Comparison of ENCODE assay signal across 8 cellular contexts in genomic region chr2:218687400-218688060, GRCh38. TPM values are rescaled to one million over a fixed set of nuclear protein-coding genes. Genes with fewer than 3 reads are reported as not detected.
DNase-seq lines count a peak whose midpoint lies in the region; ATAC-seq, FAIRE-seq and TF ChIP-seq lines count a peak whose summit lies in the region.
"Not testable (repeated sequence)": the region's sequence is repeated elsewhere in the genome, so short reads cannot be mapped to it uniquely, and the experiment has no call there.

No MANE protein-coding gene starts in this region.

- not testable (repeated sequence) for H3K27me3 ChIP-seq in GM23248 (replicated peaks; ENCODE audit: insufficient read depth); Peyer's patch; HepG2 (ENCODE audit: control insufficient read depth in 1 of 2, insufficient read depth in 2 of 2, low read length in 2 of 2)

- peak; percentile 59 for ATAC-seq in activated T-helper 17 cell treated with anti-CD3 and anti-CD28 coated beads, Interleukin-2, amount 50 U/mL, for 72 hours (replicated peaks)
- ATAC-seq in HepG2: peak; percentile 100

- H3K4me2 ChIP-seq in GM23248 (ENCODE audit: unreplicated experiment); HepG2 (ENCODE audit: low read depth, low read length): not testable (repeated sequence)

- H3K4me1 Mint-ChIP-seq in CD14-positive monocyte; activated T-helper 17 cell treated with anti-CD3 and anti-CD28 coated beads, Interleukin-2, amount 50 U/mL, for 72 hours: not testable (repeated sequence)

- POLR2A ChIA-PET in HepG2 (lab: Yijun Ruan, JAX): interaction anchor here (0.6 to 1.4 kb wide), 6 partner anchors 16 to 701 kb away, joined by 3 to 11 read pairs (median 4); partner anchors contain the start of genes BCS1L, RNF25, STK36 and TTLL4

- H3K27me3 Mint-ChIP-seq in CD14-positive monocyte (ENCODE audit: low read depth in 3 of 3); activated T-helper 17 cell treated with anti-CD3 and anti-CD28 coated beads, Interleukin-2, amount 50 U/mL, for 72 hours: not testable (repeated sequence)

- H3K4me1 ChIP-seq in GM23248 (ENCODE audit: insufficient read depth): peaks cover 12% of the 10 kb centered on the region
- not testable (repeated sequence) for H3K4me1 ChIP-seq in Peyer's patch; HepG2 (ENCODE audit: insufficient read depth, low read length)

- not testable (repeated sequence) for H4K20me1 ChIP-seq in GM23248 (ENCODE audit: insufficient read depth); HepG2 (ENCODE audit: insufficient read depth, low read length)

- DNase-seq in CD14-positive monocyte (ENCODE audit: low spot score): not testable (repeated sequence)
- DNase-seq in GM23248 (peak; percentile 92), NCI-H1417 (lab: John Stamatoyannopoulos, UW) (peak; percentile 17 to 71 (median 25)), Peyer's patch (peak in 2 of 3 donors; percentile 25 to 76), erythroblast (lab: John Stamatoyannopoulos, UW) (peak; percentile 76 to 78), HepG2 (ENCODE audit: low spot score) (peak; percentile 89)
- DNase-seq in stimulated activated CD4-positive, alpha-beta T cell treated with anti-CD3 and anti-CD28 coated beads, Interleukin-15, amount 100 ng/mL, for 48 hours (ENCODE audit: low read depth in 2 of 2): peak; percentile 11 to 24

- H3K9me2 ChIP-seq in GM23248 (ENCODE audit: insufficient read depth): not testable (repeated sequence)

- not testable (repeated sequence) for TF ChIP-seq EP300 in HepG2 (IDR thresholded peaks at IDR 0.05; ENCODE audit: low read depth in 2 of 2, low read length in 2 of 2); HepG2 (CRISPR knock-in tag; IDR thresholded peaks at IDR 0.05; ENCODE audit: borderline replicate concordance)

- WGBS in GM23248 (ENCODE audit: low coverage in 1 of 2, low lambda C conversion rate in 2 of 2, missing lambda C conversion rate in 2 of 2), 2 experiments: 22% methylated on average over 5 of the region's 5 CpGs
- 23% methylated on average over 5 of the region's 5 CpGs for WGBS in HepG2 (ENCODE audit: low lambda C conversion rate)

- BruUV-seq in HepG2 (replicated peaks; lab: Mats Ljungman, UMichigan): not testable (repeated sequence)

- H3F3A ChIP-seq in GM23248 (ENCODE audit: insufficient read depth): peaks cover 34% of the 10 kb centered on the region

- H3K36me3 ChIP-seq in GM23248 (ENCODE audit: low read depth): peaks cover 22% of the 10 kb centered on the region; the same call in 1 of the 2 replicates
- peaks cover 0 to 22% (median 0%) of the 10 kb centered on the region in 3 donors for H3K36me3 ChIP-seq in Peyer's patch
- peaks cover 14 to 37% of the 10 kb centered on the region in 2 experiments for H3K36me3 ChIP-seq in HepG2 (replicated peaks in 1 of 2; ENCODE audit: control insufficient read depth in 1 of 2, insufficient read depth in 2 of 2, low read length in 2 of 2)

- H3K9me3 ChIP-seq in GM23248 (ENCODE audit: low read depth); Peyer's patch; HepG2 (ENCODE audit: low read length): not testable (repeated sequence)

- peak; percentile 97 for FAIRE-seq in HepG2 (lab: Jason Lieb, UNC)

- in situ Hi-C loops in GM23248 (cut with MboI); HepG2 (cut with HindIII; ENCODE audit: extremely low pct_ligation_motif_present, low pct_unique_long_range_greater_than_20kb): not testable (repeated sequence)

- intact Hi-C loops in CD14-positive monocyte (cut with micrococcal nuclease): not testable (repeated sequence)
- intact Hi-C loops in HepG2 (cut with micrococcal nuclease; ENCODE audit: unreplicated experiment): loop anchor here (1.0 kb wide), 2 partner anchors 15 to 28 kb away; partner anchors contain the start of genes BCS1L, RNF25, STK36 and ZNF142

- H3K4me3 ChIP-seq in GM23248; Peyer's patch; HepG2 (replicated peaks in 1 of 3; ENCODE audit: insufficient read depth in 1 of 3, low read depth in 2 of 3, low read length in 3 of 3): not testable (repeated sequence)

- peak overlapping the region in 1 of 2 donors; percentile 44 for H3K4me3 Mint-ChIP-seq in CD14-positive monocyte
- not testable (repeated sequence) for H3K4me3 Mint-ChIP-seq in activated T-helper 17 cell treated with anti-CD3 and anti-CD28 coated beads, Interleukin-2, amount 50 U/mL, for 72 hours

- H2AFZ ChIP-seq in GM23248; HepG2 (ENCODE audit: low read length): not testable (repeated sequence)

- H3K27ac Mint-ChIP-seq in CD14-positive monocyte; activated T-helper 17 cell treated with anti-CD3 and anti-CD28 coated beads, Interleukin-2, amount 50 U/mL, for 72 hours: not testable (repeated sequence)

- TF ChIP-seq CTCF in CD14-positive monocyte (IDR thresholded peaks at IDR 0.05) (peak; percentile 83), Peyer's patch (IDR thresholded peaks at IDR 0.05) (peak; percentile 21 to 92 (median 72)), HepG2 (CRISPR knock-in tag; IDR thresholded peaks at IDR 0.05) (peak; percentile 87)

- TF ChIP-seq POLR2A in Peyer's patch (IDR thresholded peaks at IDR 0.05); erythroblast (IDR thresholded peaks at IDR 0.05; ENCODE audit: low read length); HepG2 (IDR thresholded peaks at IDR 0.05; ENCODE audit: insufficient read depth in 1 of 2, low read depth in 2 of 2, low read length in 2 of 2): not testable (repeated sequence)

- H3K9ac ChIP-seq in GM23248; HepG2 (ENCODE audit: insufficient read depth, low read depth, low read length): not testable (repeated sequence)

- H3K36me3 Mint-ChIP-seq in CD14-positive monocyte: peaks cover 18 to 20% of the 10 kb centered on the region in 2 donors
- H3K36me3 Mint-ChIP-seq in activated T-helper 17 cell treated with anti-CD3 and anti-CD28 coated beads, Interleukin-2, amount 50 U/mL, for 72 hours (ENCODE audit: low read depth): not testable (repeated sequence)

- not testable (repeated sequence) for H3K27ac ChIP-seq in GM23248; Peyer's patch; HepG2 (ENCODE audit: extremely low read length, insufficient read depth, low read length)

- H3K79me2 ChIP-seq in GM23248 (ENCODE audit: insufficient read depth); HepG2 (ENCODE audit: insufficient read depth, low read length): not testable (repeated sequence)

- not testable (repeated sequence) for H3K9me3 Mint-ChIP-seq in CD14-positive monocyte; activated T-helper 17 cell treated with anti-CD3 and anti-CD28 coated beads, Interleukin-2, amount 50 U/mL, for 72 hours

- TF ChIP-seq RAD21 in HepG2 (CRISPR knock-in tag; IDR thresholded peaks at IDR 0.05): peak; percentile 84

- CTCF ChIA-PET in HepG2 (lab: Yijun Ruan, JAX; ENCODE audit: low intra/inter-chr PET ratio, low total read pairs): interaction anchor here (0.7 to 3.4 kb wide), 5 partner anchors 28 to 519 kb away, joined by 3 to 38 read pairs (median 4); partner anchors contain the start of genes BCS1L and ZNF142

RNA-seq across cellular contexts. Expression of gene STK36, which starts 15.6 kb away (rescaled TPM):
- polyA plus RNA-seq in CD14-positive monocyte (1 to 10 TPM; 1.3 to 3.3 TPM), GM23248 (2016; fragmentation: Nextera tagmentation; extraction: Ambion mirVana) (19.2 and 22.2 TPM in 2 replicates), HepG2 (2011; rRNA removed) (83.5 and 102 TPM in 2 replicates)
- 17.5 and 24.5 TPM in 2 replicates for total RNA-seq in GM23248 (2014; rRNA removed; shearing (Covaris generic))
- total RNA-seq in Peyer's patch (10 to 100 TPM; 25.6 to 82.7 (median 63.6) TPM), HepG2 (2016; rRNA removed; fragmentation: Illumina TruSeq; extraction: Trizol) (17.6 and 45.9 TPM in 2 replicates)
- total RNA-seq in activated T-helper 17 cell treated with anti-CD3 and anti-CD28 coated beads, Interleukin-2, amount 50 U/mL, for 72 hours: 10 to 100 TPM; 13.4 to 13.8 TPM
- total RNA-seq in HepG2 (2016; cell fraction: cytosol; rRNA removed; fragmentation: Illumina TruSeq; extraction: Trizol; ENCODE audit: low read depth): 8.2 and 9.2 TPM in 2 replicates
- total RNA-seq in HepG2 (2016; cell fraction: insoluble cytoplasmic fraction; rRNA removed; fragmentation: Illumina TruSeq; extraction: Trizol): 14.3 and 47.5 TPM in 2 replicates
- total RNA-seq in HepG2 (2016; cell fraction: membrane; rRNA removed; fragmentation: Illumina TruSeq; extraction: Trizol): 5.9 and 7.0 TPM in 2 replicates
- 69.9 and 80.6 TPM in 2 replicates for total RNA-seq in HepG2 (2016; cell fraction: nucleus; rRNA removed; fragmentation: Illumina TruSeq; extraction: Trizol)
- polyA plus RNA-seq in HepG2 (2011; cell fraction: cytosol; rRNA removed): 8.8 and 10.1 TPM in 2 replicates
- polyA plus RNA-seq in HepG2 (2011; cell fraction: nucleus; rRNA removed): 954 and 1,192 TPM in 2 replicates
- polyA plus RNA-seq in HepG2 (2012): 30.9 and 34.5 TPM in 2 replicates
- polyA plus RNA-seq in HepG2 (2016; cell fraction: cytosol; fragmentation: Illumina TruSeq; extraction: Trizol; ENCODE audit: low read depth): 1.4 and 1.7 TPM in 2 replicates
- polyA plus RNA-seq in HepG2 (2016; cell fraction: insoluble cytoplasmic fraction; fragmentation: Illumina TruSeq; extraction: Trizol; ENCODE audit: low read depth): 12.2 and 14.0 TPM in 2 replicates
- 3.6 and 5.1 TPM in 2 replicates for polyA plus RNA-seq in HepG2 (2016; cell fraction: membrane; fragmentation: Illumina TruSeq; extraction: Trizol; ENCODE audit: low read depth)
- 225 and 235 TPM in 2 replicates for polyA plus RNA-seq in HepG2 (2016; cell fraction: nucleus; fragmentation: Illumina TruSeq; extraction: Trizol; ENCODE audit: insufficient read depth, low read depth)
- 31.0 and 31.7 TPM in 2 replicates for polyA minus RNA-seq in HepG2 (2011; rRNA and poly(A)+ RNA removed; ENCODE audit: low replicate concordance)
- 2.2 and 3.7 TPM in 2 replicates for polyA minus RNA-seq in HepG2 (2011; cell fraction: cytosol; rRNA and poly(A)+ RNA removed)
- 93.5 and 94.1 TPM in 2 replicates for polyA minus RNA-seq in HepG2 (2011; cell fraction: nucleus; rRNA and poly(A)+ RNA removed)

RNA-seq across cellular contexts. Expression of gene RNF25, which starts 15.7 kb away (rescaled TPM):
- polyA plus RNA-seq in CD14-positive monocyte: 10 to 100 TPM; 10.7 to 12.9 TPM
- 31.7 and 37.4 TPM in 2 replicates for total RNA-seq in GM23248 (2014; rRNA removed; shearing (Covaris generic))
- polyA plus RNA-seq in GM23248 (2016; fragmentation: Nextera tagmentation; extraction: Ambion mirVana): 37.8 and 41.1 TPM in 2 replicates
- 10 to 100 TPM in 3 of 4 donors, 1 to 10 TPM in 1; 9.5 to 23.7 (median 18.6) TPM for total RNA-seq in Peyer's patch
- total RNA-seq in activated T-helper 17 cell treated with anti-CD3 and anti-CD28 coated beads, Interleukin-2, amount 50 U/mL, for 72 hours: 10 to 100 TPM; 13.5 to 20.7 TPM
- 37.0 and 37.1 TPM in 2 replicates for total RNA-seq in HepG2 (2016; rRNA removed; fragmentation: Illumina TruSeq; extraction: Trizol)
- total RNA-seq in HepG2 (2016; cell fraction: cytosol; rRNA removed; fragmentation: Illumina TruSeq; extraction: Trizol; ENCODE audit: low read depth): 6.7 and 8.0 TPM in 2 replicates
- 32.3 and 35.9 TPM in 2 replicates for total RNA-seq in HepG2 (2016; cell fraction: insoluble cytoplasmic fraction; rRNA removed; fragmentation: Illumina TruSeq; extraction: Trizol)
- total RNA-seq in HepG2 (2016; cell fraction: membrane; rRNA removed; fragmentation: Illumina TruSeq; extraction: Trizol): 10.0 and 11.2 TPM in 2 replicates
- 22.4 and 23.6 TPM in 2 replicates for total RNA-seq in HepG2 (2016; cell fraction: nucleus; rRNA removed; fragmentation: Illumina TruSeq; extraction: Trizol)
- 87.6 and 91.8 TPM in 2 replicates for polyA plus RNA-seq in HepG2 (2011; rRNA removed)
- 49.3 and 55.5 TPM in 2 replicates for polyA plus RNA-seq in HepG2 (2011; cell fraction: cytosol; rRNA removed)
- polyA plus RNA-seq in HepG2 (2011; cell fraction: nucleus; rRNA removed): 62.2 and 70.6 TPM in 2 replicates
- 23.9 and 27.2 TPM in 2 replicates for polyA plus RNA-seq in HepG2 (2012)
- 5.0 and 6.7 TPM in 2 replicates for polyA plus RNA-seq in HepG2 (2016; cell fraction: cytosol; fragmentation: Illumina TruSeq; extraction: Trizol; ENCODE audit: low read depth)
- 42.9 and 52.8 TPM in 2 replicates for polyA plus RNA-seq in HepG2 (2016; cell fraction: insoluble cytoplasmic fraction; fragmentation: Illumina TruSeq; extraction: Trizol; ENCODE audit: low read depth)
- 6.5 and 10.4 TPM in 2 replicates for polyA plus RNA-seq in HepG2 (2016; cell fraction: membrane; fragmentation: Illumina TruSeq; extraction: Trizol; ENCODE audit: low read depth)
- polyA plus RNA-seq in HepG2 (2016; cell fraction: nucleus; fragmentation: Illumina TruSeq; extraction: Trizol; ENCODE audit: insufficient read depth, low read depth): 36.4 and 40.3 TPM in 2 replicates
- 64.2 and 95.2 TPM in 2 replicates for polyA minus RNA-seq in HepG2 (2011; rRNA and poly(A)+ RNA removed; ENCODE audit: low replicate concordance)
- 23.7 and 30.0 TPM in 2 replicates for polyA minus RNA-seq in HepG2 (2011; cell fraction: cytosol; rRNA and poly(A)+ RNA removed)
- 15.5 and 25.1 TPM in 2 replicates for polyA minus RNA-seq in HepG2 (2011; cell fraction: nucleus; rRNA and poly(A)+ RNA removed)

RNA-seq across cellular contexts. Expression of gene TTLL4, which starts 23.1 kb away (rescaled TPM):
- polyA plus RNA-seq in CD14-positive monocyte: 10 to 100 TPM; 13.5 to 16.3 TPM
- 5.5 and 9.1 TPM in 2 replicates for total RNA-seq in GM23248 (2014; rRNA removed; shearing (Covaris generic))
- 7.3 and 7.7 TPM in 2 replicates for polyA plus RNA-seq in GM23248 (2016; fragmentation: Nextera tagmentation; extraction: Ambion mirVana)
- 10 to 100 TPM; 14.9 to 48.4 (median 45.1) TPM for total RNA-seq in Peyer's patch
- 10 to 100 TPM; 34.1 to 42.6 TPM for total RNA-seq in activated T-helper 17 cell treated with anti-CD3 and anti-CD28 coated beads, Interleukin-2, amount 50 U/mL, for 72 hours
- 77.5 and 78.0 TPM in 2 replicates for total RNA-seq in HepG2 (2016; rRNA removed; fragmentation: Illumina TruSeq; extraction: Trizol)
- 26.9 and 32.1 TPM in 2 replicates for total RNA-seq in HepG2 (2016; cell fraction: cytosol; rRNA removed; fragmentation: Illumina TruSeq; extraction: Trizol; ENCODE audit: low read depth)
- 64.0 and 77.3 TPM in 2 replicates for total RNA-seq in HepG2 (2016; cell fraction: insoluble cytoplasmic fraction; rRNA removed; fragmentation: Illumina TruSeq; extraction: Trizol)
- 48.8 and 53.6 TPM in 2 replicates for total RNA-seq in HepG2 (2016; cell fraction: membrane; rRNA removed; fragmentation: Illumina TruSeq; extraction: Trizol)
- 76.4 and 96.7 TPM in 2 replicates for total RNA-seq in HepG2 (2016; cell fraction: nucleus; rRNA removed; fragmentation: Illumina TruSeq; extraction: Trizol)
- polyA plus RNA-seq in HepG2 (2011; rRNA removed): 84.6 and 85.5 TPM in 2 replicates
- 56.8 and 57.9 TPM in 2 replicates for polyA plus RNA-seq in HepG2 (2011; cell fraction: cytosol; rRNA removed)
- 188 and 192 TPM in 2 replicates for polyA plus RNA-seq in HepG2 (2011; cell fraction: nucleus; rRNA removed)
- polyA plus RNA-seq in HepG2 (2012): 71.9 and 80.9 TPM in 2 replicates
- 15.6 and 16.8 TPM in 2 replicates for polyA plus RNA-seq in HepG2 (2016; cell fraction: cytosol; fragmentation: Illumina TruSeq; extraction: Trizol; ENCODE audit: low read depth)
- polyA plus RNA-seq in HepG2 (2016; cell fraction: insoluble cytoplasmic fraction; fragmentation: Illumina TruSeq; extraction: Trizol; ENCODE audit: low read depth): 85.9 and 98.6 TPM in 2 replicates
- 41.6 and 46.1 TPM in 2 replicates for polyA plus RNA-seq in HepG2 (2016; cell fraction: membrane; fragmentation: Illumina TruSeq; extraction: Trizol; ENCODE audit: low read depth)
- 172 and 200 TPM in 2 replicates for polyA plus RNA-seq in HepG2 (2016; cell fraction: nucleus; fragmentation: Illumina TruSeq; extraction: Trizol; ENCODE audit: insufficient read depth, low read depth)
- 60.1 and 174 TPM in 2 replicates for polyA minus RNA-seq in HepG2 (2011; rRNA and poly(A)+ RNA removed; ENCODE audit: low replicate concordance)
- polyA minus RNA-seq in HepG2 (2011; cell fraction: cytosol; rRNA and poly(A)+ RNA removed): 43.8 and 44.1 TPM in 2 replicates
- polyA minus RNA-seq in HepG2 (2011; cell fraction: nucleus; rRNA and poly(A)+ RNA removed): 158 and 170 TPM in 2 replicates

RNA-seq across cellular contexts. Expression of gene BCS1L, which starts 28.0 kb away (rescaled TPM):
- polyA plus RNA-seq in CD14-positive monocyte (10 to 100 TPM; 10.5 to 12.3 TPM), GM23248 (2016; fragmentation: Nextera tagmentation; extraction: Ambion mirVana) (39.9 and 44.2 TPM in 2 replicates), HepG2 (2011; rRNA removed) (48.1 and 48.9 TPM in 2 replicates)
- total RNA-seq in GM23248 (2014; rRNA removed; shearing (Covaris generic)): 30.9 and 56.1 TPM in 2 replicates
- total RNA-seq in Peyer's patch (100 to 1,000 TPM in 1 of 4 donors, 10 to 100 TPM in 3; 22.2 to 155 (median 39.9) TPM), HepG2 (2016; rRNA removed; fragmentation: Illumina TruSeq; extraction: Trizol) (52.1 and 76.0 TPM in 2 replicates)
- 10 to 100 TPM; 20.2 to 69.3 TPM for total RNA-seq in activated T-helper 17 cell treated with anti-CD3 and anti-CD28 coated beads, Interleukin-2, amount 50 U/mL, for 72 hours
- 32.5 and 32.8 TPM in 2 replicates for total RNA-seq in HepG2 (2016; cell fraction: cytosol; rRNA removed; fragmentation: Illumina TruSeq; extraction: Trizol; ENCODE audit: low read depth)
- 48.9 and 75.0 TPM in 2 replicates for total RNA-seq in HepG2 (2016; cell fraction: insoluble cytoplasmic fraction; rRNA removed; fragmentation: Illumina TruSeq; extraction: Trizol)
- 43.8 and 49.1 TPM in 2 replicates for total RNA-seq in HepG2 (2016; cell fraction: membrane; rRNA removed; fragmentation: Illumina TruSeq; extraction: Trizol)
- 55.2 and 71.7 TPM in 2 replicates for total RNA-seq in HepG2 (2016; cell fraction: nucleus; rRNA removed; fragmentation: Illumina TruSeq; extraction: Trizol)
- 34.5 and 48.4 TPM in 2 replicates for polyA plus RNA-seq in HepG2 (2011; cell fraction: cytosol; rRNA removed)
- 177 and 202 TPM in 2 replicates for polyA plus RNA-seq in HepG2 (2011; cell fraction: nucleus; rRNA removed)
- 36.2 and 44.2 TPM in 2 replicates for polyA plus RNA-seq in HepG2 (2012)
- polyA plus RNA-seq in HepG2 (2016; cell fraction: cytosol; fragmentation: Illumina TruSeq; extraction: Trizol; ENCODE audit: low read depth): 25.9 and 28.7 TPM in 2 replicates
- polyA plus RNA-seq in HepG2 (2016; cell fraction: insoluble cytoplasmic fraction; fragmentation: Illumina TruSeq; extraction: Trizol; ENCODE audit: low read depth): 39.4 and 50.0 TPM in 2 replicates
- 34.2 and 36.1 TPM in 2 replicates for polyA plus RNA-seq in HepG2 (2016; cell fraction: membrane; fragmentation: Illumina TruSeq; extraction: Trizol; ENCODE audit: low read depth)
- 161 and 175 TPM in 2 replicates for polyA plus RNA-seq in HepG2 (2016; cell fraction: nucleus; fragmentation: Illumina TruSeq; extraction: Trizol; ENCODE audit: insufficient read depth, low read depth)
- polyA minus RNA-seq in HepG2 (2011; rRNA and poly(A)+ RNA removed; ENCODE audit: low replicate concordance): 53.7 and 55.1 TPM in 2 replicates
- 10.5 and 15.4 TPM in 2 replicates for polyA minus RNA-seq in HepG2 (2011; cell fraction: cytosol; rRNA and poly(A)+ RNA removed)
- 25.1 and 25.8 TPM in 2 replicates for polyA minus RNA-seq in HepG2 (2011; cell fraction: nucleus; rRNA and poly(A)+ RNA removed)

RNA-seq across cellular contexts. Expression of gene ZNF142, which starts 28.1 kb away (rescaled TPM):
- 1 to 10 TPM in 1 of 2 donors, under 1 TPM in 1; 0.72 to 3.3 TPM for polyA plus RNA-seq in CD14-positive monocyte
- 7.8 and 8.5 TPM in 2 replicates for total RNA-seq in GM23248 (2014; rRNA removed; shearing (Covaris generic))
- polyA plus RNA-seq in GM23248 (2016; fragmentation: Nextera tagmentation; extraction: Ambion mirVana): 6.6 and 11.5 TPM in 2 replicates
- total RNA-seq in Peyer's patch: 10 to 100 TPM; 18.2 to 42.7 (median 26.6) TPM
- 10 to 100 TPM; 28.5 to 44.0 TPM for total RNA-seq in activated T-helper 17 cell treated with anti-CD3 and anti-CD28 coated beads, Interleukin-2, amount 50 U/mL, for 72 hours
- total RNA-seq in HepG2 (2016; rRNA removed; fragmentation: Illumina TruSeq; extraction: Trizol): 10.4 and 11.4 TPM in 2 replicates
- total RNA-seq in HepG2 (2016; cell fraction: cytosol; rRNA removed; fragmentation: Illumina TruSeq; extraction: Trizol; ENCODE audit: low read depth): 2.9 TPM in 2 replicates
- 7.5 and 10.8 TPM in 2 replicates for total RNA-seq in HepG2 (2016; cell fraction: insoluble cytoplasmic fraction; rRNA removed; fragmentation: Illumina TruSeq; extraction: Trizol)
- total RNA-seq in HepG2 (2016; cell fraction: membrane; rRNA removed; fragmentation: Illumina TruSeq; extraction: Trizol): 5.1 and 6.6 TPM in 2 replicates
- 17.4 and 28.1 TPM in 2 replicates for total RNA-seq in HepG2 (2016; cell fraction: nucleus; rRNA removed; fragmentation: Illumina TruSeq; extraction: Trizol)
- polyA plus RNA-seq in HepG2 (2011; rRNA removed): 4.8 and 5.9 TPM in 2 replicates
- 2.0 and 3.1 TPM in 2 replicates for polyA plus RNA-seq in HepG2 (2011; cell fraction: cytosol; rRNA removed)
- 33.3 and 35.2 TPM in 2 replicates for polyA plus RNA-seq in HepG2 (2011; cell fraction: nucleus; rRNA removed)
- 7.2 and 7.3 TPM in 2 replicates for polyA plus RNA-seq in HepG2 (2012)
- 0.54 and 0.68 TPM in 2 replicates for polyA plus RNA-seq in HepG2 (2016; cell fraction: cytosol; fragmentation: Illumina TruSeq; extraction: Trizol; ENCODE audit: low read depth)
- polyA plus RNA-seq in HepG2 (2016; cell fraction: insoluble cytoplasmic fraction; fragmentation: Illumina TruSeq; extraction: Trizol; ENCODE audit: low read depth): 5.1 and 9.3 TPM in 2 replicates
- polyA plus RNA-seq in HepG2 (2016; cell fraction: membrane; fragmentation: Illumina TruSeq; extraction: Trizol; ENCODE audit: low read depth): 1.3 and 2.5 TPM in 2 replicates
- polyA plus RNA-seq in HepG2 (2016; cell fraction: nucleus; fragmentation: Illumina TruSeq; extraction: Trizol; ENCODE audit: insufficient read depth, low read depth): 27.7 and 29.0 TPM in 2 replicates
- 20.9 and 29.6 TPM in 2 replicates for polyA minus RNA-seq in HepG2 (2011; rRNA and poly(A)+ RNA removed; ENCODE audit: low replicate concordance)
- 4.5 and 7.0 TPM in 2 replicates for polyA minus RNA-seq in HepG2 (2011; cell fraction: cytosol; rRNA and poly(A)+ RNA removed)
- polyA minus RNA-seq in HepG2 (2011; cell fraction: nucleus; rRNA and poly(A)+ RNA removed): 27.2 and 28.3 TPM in 2 replicates
